Comparison of ENCODE assay signal across 29 cellular contexts in genomic region chr13:21741396-21741795, GRCh38.
"Had no signal": no experiment of that assay in that cellular context is flagged by ENCODE, and none has a peak within 500 bp of the region (broad histone marks: within the 10 kb centered on the region; RNA-seq: fewer than 3 reads in every experiment).

No MANE protein-coding gene starts in this region.

- H3K4me3 ChIP-seq: ascending aorta, breast epithelium, coronary artery, dorsolateral prefrontal cortex, gastroesophageal sphincter, heart right ventricle had no signal

- H3K36me3 ChIP-seq: ascending aorta, breast epithelium, gastroesophageal sphincter, heart right ventricle had no signal

- H3K4me3 Mint-ChIP-seq: activated CD4-positive, alpha-beta memory T cell treated with anti-CD3 and anti-CD28 coated beads for 36 hours; activated CD4-positive, alpha-beta T cell treated with anti-CD3 and anti-CD28 coated beads for 36 hours; activated CD4-positive, alpha-beta T cell treated with anti-CD3 and anti-CD28 coated beads, Interleukin-2, amount 10 ng/mL, durations not matched to agents 24 days and 14 days; activated CD8-positive, alpha-beta memory T cell treated with anti-CD3 and anti-CD28 coated beads, Interleukin-2, amount 10 ng/mL, durations not matched to agents 7 days and 5 days; activated CD8-positive, alpha-beta T cell treated with anti-CD3 and anti-CD28 coated beads, Interleukin-2, amount 10 ng/mL, durations not matched to agents 7 days and 5 days; activated naive CD4-positive, alpha-beta T cell treated with anti-CD3 and anti-CD28 coated beads, Interleukin-2, amount 10 ng/mL, durations not matched to agents 7 days and 5 days; activated naive CD8-positive, alpha-beta T cell treated with anti-CD3 and anti-CD28 coated beads, Interleukin-2, amount 10 ng/mL, durations not matched to agents 7 days and 5 days; activated T-helper 1 cell treated with anti-CD3 and anti-CD28 coated beads, Interleukin-12 subunit alpha, Interleukin-12 subunit beta, Interleukin-2, Interleukin-4 antibody, amounts not matched to agents 30 ng/mL and 10 ng/mL and 1 ng/mL, durations not matched to agents 14 hours and 24 hours and 36 hours; brain; central memory CD8-positive, alpha-beta T cell; dendritic cell treated with granulocyte-macrophage colony-stimulating factor and Interleukin-4, amounts not matched to agents 40 ng/mL and 50 ng/mL, for 4 days; endodermal cell had no signal

- H3K27me3 ChIP-seq: ascending aorta, breast epithelium, dorsolateral prefrontal cortex, gastroesophageal sphincter, heart right ventricle had no signal

- H3K4me1 ChIP-seq: ascending aorta, breast epithelium had no signal

- H3K36me3 Mint-ChIP-seq: activated CD4-positive, alpha-beta memory T cell treated with anti-CD3 and anti-CD28 coated beads for 36 hours; activated CD8-positive, alpha-beta memory T cell treated with anti-CD3 and anti-CD28 coated beads, Interleukin-2, amount 10 ng/mL, durations not matched to agents 7 days and 5 days; activated naive CD4-positive, alpha-beta T cell treated with anti-CD3 and anti-CD28 coated beads, Interleukin-2, amount 10 ng/mL, durations not matched to agents 7 days and 5 days; activated naive CD4-positive, alpha-beta T cell treated with anti-CD3 and anti-CD28 coated beads, Interleukin-2, amount 50 U/mL, for 72 hours; activated naive CD8-positive, alpha-beta T cell treated with anti-CD3 and anti-CD28 coated beads, Interleukin-2, amount 10 ng/mL, durations not matched to agents 7 days and 5 days; brain had no signal

- H3K9me3 ChIP-seq: ascending aorta, breast epithelium, gastroesophageal sphincter, heart right ventricle had no signal

- H3K9me3 Mint-ChIP-seq: activated CD4-positive, alpha-beta memory T cell treated with anti-CD3 and anti-CD28 coated beads for 36 hours; activated CD4-positive, alpha-beta T cell treated with anti-CD3 and anti-CD28 coated beads, Interleukin-2, amount 10 ng/mL, durations not matched to agents 24 days and 14 days; activated naive CD4-positive, alpha-beta T cell treated with anti-CD3 and anti-CD28 coated beads, Interleukin-2, amount 10 ng/mL, durations not matched to agents 7 days and 5 days; activated naive CD4-positive, alpha-beta T cell treated with anti-CD3 and anti-CD28 coated beads, Interleukin-2, amount 50 U/mL, for 72 hours; activated naive CD8-positive, alpha-beta T cell treated with anti-CD3 and anti-CD28 coated beads, Interleukin-2, amount 10 ng/mL, durations not matched to agents 7 days and 5 days; activated T-helper 1 cell treated with anti-CD3 and anti-CD28 coated beads, Interleukin-12 subunit alpha, Interleukin-12 subunit beta, Interleukin-2, Interleukin-4 antibody, amounts not matched to agents 30 ng/mL and 10 ng/mL and 1 ng/mL, durations not matched to agents 14 hours and 24 hours and 36 hours; activated T-helper 2 cell treated with anti-CD3 and anti-CD28 coated beads, Interferon-gamma antibody, Interleukin-2, Interleukin-4, amounts not matched to agents 10 μg/mL and 5 μg/mL and 100 μg/mL, durations not matched to agents 14 hours and 24 hours and 36 hours; brain; central memory CD8-positive, alpha-beta T cell; dendritic cell treated with granulocyte-macrophage colony-stimulating factor and Interleukin-4, amounts not matched to agents 40 ng/mL and 50 ng/mL, for 4 days; endodermal cell had no signal

- H3K27ac ChIP-seq: ascending aorta, breast epithelium, coronary artery, dorsolateral prefrontal cortex, gastroesophageal sphincter, heart right ventricle had no signal

- DNase-seq: activated CD4-positive, alpha-beta memory T cell treated with anti-CD3 and anti-CD28 coated beads for 36 hours; activated CD4-positive, alpha-beta T cell treated with anti-CD3 and anti-CD28 coated beads for 36 hours; activated CD4-positive, alpha-beta T cell treated with anti-CD3 and anti-CD28 coated beads, Interleukin-2, amount 10 ng/mL, durations not matched to agents 24 days and 14 days; activated CD4-positive, CD25-positive, alpha-beta regulatory T cell; activated CD4-positive, CD25-positive, alpha-beta regulatory T cell treated with anti-CD3 and anti-CD28 coated beads, Interleukin-2, amount 50 U/mL, for 72 hours; activated CD8-positive, alpha-beta memory T cell treated with anti-CD3 and anti-CD28 coated beads, Interleukin-2, amount 10 ng/mL, durations not matched to agents 7 days and 5 days; activated CD8-positive, alpha-beta memory T cell treated with anti-CD3 and anti-CD28 coated beads, Interleukin-2, amount 50 U/mL, for 4 hours; activated CD8-positive, alpha-beta T cell treated with anti-CD3 and anti-CD28 coated beads, Interleukin-2, amount 10 ng/mL, durations not matched to agents 7 days and 5 days; activated effector memory CD4-positive, alpha-beta T cell treated with anti-CD3 and anti-CD28 coated beads, Interleukin-2, amount 50 U/mL, for 16 hours; activated naive CD4-positive, alpha-beta T cell treated with anti-CD3 and anti-CD28 coated beads, Interleukin-2, amount 10 ng/mL, durations not matched to agents 7 days and 5 days; activated naive CD8-positive, alpha-beta T cell treated with anti-CD3 and anti-CD28 coated beads, Interleukin-2, amount 10 ng/mL, durations not matched to agents 7 days and 5 days; activated T-cell treated with anti-CD3 and anti-CD28 coated beads, Interleukin-2, amount 50 U/mL, for 1 hour; activated T-cell treated with anti-CD3 and anti-CD28 coated beads, Interleukin-2, amount 50 U/mL, for 48 hours; dorsolateral prefrontal cortex; effector memory CD4-positive, alpha-beta T cell; endodermal cell; foreskin melanocyte; heart right ventricle; T-helper 2 cell had no signal

- H3K27ac Mint-ChIP-seq: activated CD4-positive, alpha-beta memory T cell treated with anti-CD3 and anti-CD28 coated beads for 36 hours; activated CD4-positive, alpha-beta T cell treated with anti-CD3 and anti-CD28 coated beads for 36 hours; activated CD4-positive, alpha-beta T cell treated with anti-CD3 and anti-CD28 coated beads, Interleukin-2, amount 10 ng/mL, durations not matched to agents 24 days and 14 days; activated CD8-positive, alpha-beta memory T cell treated with anti-CD3 and anti-CD28 coated beads, Interleukin-2, amount 10 ng/mL, durations not matched to agents 7 days and 5 days; activated CD8-positive, alpha-beta T cell treated with anti-CD3 and anti-CD28 coated beads, Interleukin-2, amount 10 ng/mL, durations not matched to agents 7 days and 5 days; activated naive CD4-positive, alpha-beta T cell treated with anti-CD3 and anti-CD28 coated beads, Interleukin-2, amount 10 ng/mL, durations not matched to agents 7 days and 5 days; activated naive CD4-positive, alpha-beta T cell treated with anti-CD3 and anti-CD28 coated beads, Interleukin-2, amount 50 U/mL, for 72 hours; activated naive CD8-positive, alpha-beta T cell treated with anti-CD3 and anti-CD28 coated beads, Interleukin-2, amount 10 ng/mL, durations not matched to agents 7 days and 5 days; activated T-helper 1 cell treated with anti-CD3 and anti-CD28 coated beads, Interleukin-12 subunit alpha, Interleukin-12 subunit beta, Interleukin-2, Interleukin-4 antibody, amounts not matched to agents 30 ng/mL and 10 ng/mL and 1 ng/mL, durations not matched to agents 14 hours and 24 hours and 36 hours; activated T-helper 2 cell treated with anti-CD3 and anti-CD28 coated beads, Interferon-gamma antibody, Interleukin-2, Interleukin-4, amounts not matched to agents 10 μg/mL and 5 μg/mL and 100 μg/mL, durations not matched to agents 14 hours and 24 hours and 36 hours; brain; dendritic cell treated with granulocyte-macrophage colony-stimulating factor and Interleukin-4, amounts not matched to agents 40 ng/mL and 50 ng/mL, for 4 days; endodermal cell had no signal

- H3K4me1 Mint-ChIP-seq: activated CD4-positive, alpha-beta T cell treated with anti-CD3 and anti-CD28 coated beads for 36 hours; activated CD4-positive, alpha-beta T cell treated with anti-CD3 and anti-CD28 coated beads, Interleukin-2, amount 10 ng/mL, durations not matched to agents 24 days and 14 days; activated CD8-positive, alpha-beta memory T cell treated with anti-CD3 and anti-CD28 coated beads, Interleukin-2, amount 10 ng/mL, durations not matched to agents 7 days and 5 days; activated naive CD4-positive, alpha-beta T cell treated with anti-CD3 and anti-CD28 coated beads, Interleukin-2, amount 10 ng/mL, durations not matched to agents 7 days and 5 days; activated naive CD8-positive, alpha-beta T cell treated with anti-CD3 and anti-CD28 coated beads, Interleukin-2, amount 10 ng/mL, durations not matched to agents 7 days and 5 days; central memory CD8-positive, alpha-beta T cell had no signal
